17 cellular contexts compared by ENCODE assay signal in genomic region chr19:29485293-29485692, GRCh38. TPM values are rescaled to one million over a fixed set of nuclear protein-coding genes. Genes with fewer than 3 reads are reported as not detected.
DNase-seq lines count a peak whose midpoint lies in the region; ATAC-seq, FAIRE-seq and TF ChIP-seq lines count a peak whose summit lies in the region.
"Had no signal": no experiment of that assay in that cellular context is flagged by ENCODE, and none has a peak within 500 bp of the region (broad histone marks: within the 10 kb centered on the region; RNA-seq: fewer than 3 reads in every experiment).

No MANE protein-coding gene starts in this region.

- ATAC-seq in lower lobe of right lung (no peak), HG03520 (IDR thresholded peaks at IDR 0.05; ENCODE audit: unreplicated experiment) (no peak)

- no peak for FAIRE-seq in H54 (lab: Jason Lieb, UNC)
- FAIRE-seq: RCC 7860 had no signal

- H3K9me3 ChIP-seq in lower lobe of right lung (no peaks in the 10 kb centered on the region), suprapubic skin (no peaks in the 10 kb centered on the region)

- CTCF ChIA-PET in HEK293T (lab: Yijun Ruan, JAX), result no interaction called here

- TF ChIP-seq POLR2A in suprapubic skin (IDR thresholded peaks at IDR 0.05), result no peak
- no peak for TF ChIP-seq POLR2A in H54 (IDR thresholded peaks at IDR 0.05; ENCODE audit: low read depth, low read length)

- WGBS in suprapubic skin, result 64% methylated on average over 7 of the region's 7 CpGs

- no peaks in the 10 kb centered on the region for H3K36me3 ChIP-seq in lower lobe of right lung
- H3K36me3 ChIP-seq in suprapubic skin, result no peaks in the 10 kb centered on the region

- H3K4me3 ChIP-seq in lower lobe of right lung (no peak overlapping the region), suprapubic skin (no peak overlapping the region)

- TF ChIP-seq CTCF in lower lobe of right lung (IDR thresholded peaks at IDR 0.05) (no peak), suprapubic skin (IDR thresholded peaks at IDR 0.05) (no peak)

- intact Hi-C loops in lower lobe of right lung (cut with DNase I), result no loop called here

- no peaks in the 10 kb centered on the region for H3K4me1 ChIP-seq in lower lobe of right lung
- no peaks in the 10 kb centered on the region for H3K4me1 ChIP-seq in suprapubic skin

- peak; percentile 1 for DNase-seq in GM03348 (ENCODE audit: low spot score)
- peak; percentile 3 for DNase-seq in HEK293T (ENCODE audit: extremely low spot score)
- peak; percentile 9 for DNase-seq in lower lobe of right lung
- DNase-seq in suprapubic skin (ENCODE audit: low spot score in 2 of 2), result peak; percentile 40 to 72
- DNase-seq in cerebellar nuclear complex (lab: John Stamatoyannopoulos, UW), result no peak
- no peak for DNase-seq in H54 (ENCODE audit: insufficient read length, low spot score)
- DNase-seq: CD8-positive, alpha-beta memory T cell; DND-41; GDM1; Kasumi-1; NCI-H1105 treated with DMSO at 0.1 percent for 48 hours; NCI-H187; NCI-H446; NCI-H774; SHP77 had no signal

- H3K27me3 ChIP-seq in lower lobe of right lung (ENCODE audit: low read depth) (peaks cover 11% of the 10 kb centered on the region), suprapubic skin (peaks cover 5% of the 10 kb centered on the region)

- POLR2A ChIA-PET in HEK293T (lab: Yijun Ruan, JAX), result no interaction called here

- no peak for TF ChIP-seq EP300 in suprapubic skin (IDR thresholded peaks at IDR 0.05)

- H3K27ac ChIP-seq in lower lobe of right lung, result no peak overlapping the region
- no peak overlapping the region for H3K27ac ChIP-seq in suprapubic skin

TF ChIP-seq in HEK293T, 16 proteins besides CTCF, POLR2A, EP300 and RAD21:
- TF ChIP-seq ARNT (IDR thresholded peaks at IDR 0.05) (no peak), SUZ12 (IDR thresholded peaks at IDR 0.05) (no peak), ELF4 (IDR thresholded peaks at IDR 0.05) (no peak), FOXK2 (IDR thresholded peaks at IDR 0.05) (no peak), FOXA1 (IDR thresholded peaks at IDR 0.05) (no peak), BHLHE40 (IDR thresholded peaks at IDR 0.05; ENCODE audit: borderline replicate concordance) (no peak), HDGF (IDR thresholded peaks at IDR 0.05; ENCODE audit: borderline replicate concordance) (no peak), FOXM1 (IDR thresholded peaks at IDR 0.05; ENCODE audit: borderline replicate concordance) (no peak), ZNF384 (IDR thresholded peaks at IDR 0.05) (no peak), CTBP1 (IDR thresholded peaks at IDR 0.05; ENCODE audit: borderline replicate concordance) (no peak), SP1 (IDR thresholded peaks at IDR 0.05) (no peak), TARDBP (IDR thresholded peaks at IDR 0.05) (no peak), NFRKB (IDR thresholded peaks at IDR 0.05) (no peak), L3MBTL2 (conservative IDR thresholded peaks at IDR 0.05) (no peak), LEF1 (IDR thresholded peaks at IDR 0.05; ENCODE audit: borderline replicate concordance) (no peak)
- TF ChIP-seq, protein P1, sequence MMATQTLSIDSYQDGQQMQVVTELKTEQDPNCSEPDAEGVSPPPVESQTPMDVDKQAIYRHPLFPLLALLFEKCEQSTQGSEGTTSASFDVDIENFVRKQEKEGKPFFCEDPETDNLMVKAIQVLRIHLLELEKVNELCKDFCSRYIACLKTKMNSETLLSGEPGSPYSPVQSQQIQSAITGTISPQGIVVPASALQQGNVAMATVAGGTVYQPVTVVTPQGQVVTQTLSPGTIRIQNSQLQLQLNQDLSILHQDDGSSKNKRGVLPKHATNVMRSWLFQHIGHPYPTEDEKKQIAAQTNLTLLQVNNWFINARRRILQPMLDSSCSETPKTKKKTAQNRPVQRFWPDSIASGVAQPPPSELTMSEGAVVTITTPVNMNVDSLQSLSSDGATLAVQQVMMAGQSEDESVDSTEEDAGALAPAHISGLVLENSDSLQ (IDR thresholded peaks at IDR 0.05), result no peak

RNA-seq across cellular contexts. Expression of gene VSTM2B, which starts 40.5 kb away (rescaled TPM):
- total RNA-seq in lower lobe of right lung (not detected), suprapubic skin (not detected)
- total RNA-seq: CD8-positive, alpha-beta memory T cell had no signal

Comparison
In these comparisons a context has a peak if more than half of its experiments do, and no peak if none do; other contexts are left out.
1. DNase-seq: peak in GM03348 (single experiment), HEK293T (single experiment), lower lobe of right lung (single experiment) and suprapubic skin (2 of 2); none in cerebellar nuclear complex (0 of 2) and H54 (single experiment).